ENCODE assay signal across 18 cellular contexts in genomic region chr4:113311047-113311446, GRCh38.
DNase-seq lines count a peak whose midpoint lies in the region; ATAC-seq, FAIRE-seq and TF ChIP-seq lines count a peak whose summit lies in the region.
"Had no signal": no experiment of that assay in that cellular context is flagged by ENCODE, and none has a peak within 500 bp of the region (broad histone marks: within the 10 kb centered on the region; RNA-seq: fewer than 3 reads in every experiment).

No MANE protein-coding gene starts in this region.

- H3F3A ChIP-seq in PC-3 (ENCODE audit: low read length, unreplicated experiment): no peaks in the 10 kb centered on the region

- H3K4me2 ChIP-seq in PC-3 (ENCODE audit: low read length): no peak overlapping the region
- H3K4me2 ChIP-seq in keratinocyte (ENCODE audit: control insufficient read depth, extremely low read depth, insufficient read depth, low read depth, low read length): no peak overlapping the region
- H3K4me2 ChIP-seq: SK-N-SH had no signal

- POLR2A ChIA-PET in PC-3 (lab: Charles Lee; ENCODE audit: unreplicated experiment): no interaction called here

- peak; percentile 91 for FAIRE-seq in keratinocyte (lab: Jason Lieb, UNC)

- no peaks in the 10 kb centered on the region for H3K9me3 ChIP-seq in PC-3 (ENCODE audit: low read length)
- no peaks in the 10 kb centered on the region for H3K9me3 ChIP-seq in keratinocyte (ENCODE audit: control insufficient read depth, low read depth, low read length)
- H3K9me3 ChIP-seq: Caco-2, SK-N-SH had no signal

- DNase-seq in HPDE6-E6E7 (ENCODE audit: extremely low spot score): peak; percentile 90
- DNase-seq in PC-3: peak; percentile 66
- peak; percentile 12 for DNase-seq in dermis blood vessel endothelial cell
- DNase-seq in keratinocyte (ENCODE audit: low read depth, low spot score): peak; percentile 19
- no peak for DNase-seq in SHP77 (lab: John Stamatoyannopoulos, UW)
- no peak for DNase-seq in ureter (ENCODE audit: low spot score)
- DNase-seq in NOMO-1 treated with dmso at 0.1 percent for 144 hours (lab: John Stamatoyannopoulos, UW; ENCODE audit: unreplicated experiment): no peak
- DNase-seq in stimulated activated naive CD4-positive, alpha-beta T cell treated with Interleukin-2 at 50 U/mL for 16 hours (lab: John Stamatoyannopoulos, UW): no peak
- DNase-seq: Caco-2, DMS53, HFFc6, NCI-H1417 treated with DMSO at 0.1 percent for 48 hours, NCI-H1930, NCI-H446, NCI-H748 treated with DMSO at 0.1 percent for 48 hours, SK-N-SH had no signal

- H4K20me1 ChIP-seq in PC-3 (ENCODE audit: low read length) (no peaks in the 10 kb centered on the region), keratinocyte (ENCODE audit: control insufficient read depth, extremely low read depth, insufficient read depth, low read length) (no peaks in the 10 kb centered on the region)

- no peaks in the 10 kb centered on the region for H3K36me3 ChIP-seq in PC-3 (ENCODE audit: low read depth, low read length)
- H3K36me3 ChIP-seq in keratinocyte (ENCODE audit: control insufficient read depth in 2 of 2, extremely low read depth in 1 of 2, insufficient read depth in 2 of 2, low read length in 2 of 2): no peaks in the 10 kb centered on the region

- no peak overlapping the region for H3K9ac ChIP-seq in PC-3 (ENCODE audit: low read length)
- no peak overlapping the region for H3K9ac ChIP-seq in keratinocyte (ENCODE audit: control insufficient read depth, extremely low read depth, insufficient read depth, low read length)
- H3K9ac ChIP-seq: SK-N-SH had no signal

- no peak overlapping the region for H2AFZ ChIP-seq in PC-3 (ENCODE audit: low read length)
- no peak overlapping the region for H2AFZ ChIP-seq in keratinocyte (ENCODE audit: control insufficient read depth, low read length)

- H3K4me3 ChIP-seq in PC-3 (ENCODE audit: low read length) (no peak overlapping the region), keratinocyte (ENCODE audit: control insufficient read depth in 2 of 3, extremely low read depth in 1 of 3, insufficient read depth in 2 of 3, low read depth in 1 of 3, low read length in 3 of 3) (no peak overlapping the region)

- H3K27ac ChIP-seq in PC-3 (ENCODE audit: low read length) (no peak overlapping the region), keratinocyte (ENCODE audit: control insufficient read depth, insufficient read depth, low read length) (no peak overlapping the region)
- H3K27ac ChIP-seq: C4-2B had no signal

- no peaks in the 10 kb centered on the region for H3K9me2 ChIP-seq in PC-3 (replicated peaks; ENCODE audit: low read length)
- H3K9me2 ChIP-seq: SK-N-SH had no signal

- H3K9me1 ChIP-seq in keratinocyte (ENCODE audit: control insufficient read depth, extremely low read depth, insufficient read depth, low read length): no peaks in the 10 kb centered on the region

- BruUV-seq in PC-3 (replicated peaks; lab: Mats Ljungman, UMichigan): no TSS peak

- CTCF ChIA-PET in PC-3 (lab: Charles Lee): no interaction called here

- no peaks in the 10 kb centered on the region for H3K79me2 ChIP-seq in PC-3 (ENCODE audit: low read length)
- no peaks in the 10 kb centered on the region for H3K79me2 ChIP-seq in keratinocyte (ENCODE audit: control insufficient read depth, insufficient read depth, low read length)

- intact Hi-C loops in PC-3 (cut with micrococcal nuclease): no loop called here

- H3K4me1 ChIP-seq in PC-3 (ENCODE audit: insufficient read depth, low read length): no peaks in the 10 kb centered on the region
- H3K4me1 ChIP-seq in keratinocyte (ENCODE audit: control insufficient read depth, extremely low read depth, insufficient read depth, low read length): peaks cover 6% of the 10 kb centered on the region
- H3K4me1 ChIP-seq: Caco-2 had no signal

- H3K27me3 ChIP-seq in PC-3 (ENCODE audit: low read length): no peaks in the 10 kb centered on the region
- H3K27me3 ChIP-seq in keratinocyte (ENCODE audit: control insufficient read depth, extremely low read depth, insufficient read depth, low read length): no peaks in the 10 kb centered on the region

- TF ChIP-seq CTCF in PC-3 (conservative IDR thresholded peaks at IDR 0.05; ENCODE audit: low read depth, low read length) (no peak), keratinocyte (optimal IDR thresholded peaks at IDR 0.05 in 1 of 3, IDR thresholded peaks at IDR 0.05 in 1 of 3, conservative IDR thresholded peaks at IDR 0.05 in 1 of 3; ENCODE audit: extremely low read depth in 1 of 3, insufficient read depth in 2 of 3, low read length in 3 of 3) (no peak)

- dilution Hi-C loops in keratinocyte (cut with MboI; ENCODE audit: extremely low pct_ligation_motif_present, low sequenced_read_pairs): no loop called here

- peak; percentile 48 for ATAC-seq in PC-3
- ATAC-seq: Right ventricle myocardium inferior had no signal

Comparison
In these comparisons a context has a peak if more than half of its experiments do, and no peak if none do; other contexts are left out.
1. DNase-seq: peak in HPDE6-E6E7 (single experiment), PC-3 (single experiment), dermis blood vessel endothelial cell (single experiment) and keratinocyte (single experiment); none in SHP77 (0 of 2), ureter (single experiment), NOMO-1 treated with dmso at 0.1 percent for 144 hours (single experiment) and stimulated activated naive CD4-positive, alpha-beta T cell treated with Interleukin-2 at 50 U/mL for 16 hours (single experiment).